Comparison of ENCODE assay signal across 13 cellular contexts in genomic region chr19:35451278-35452096, GRCh38.
DNase-seq lines count a peak whose midpoint lies in the region; ATAC-seq, FAIRE-seq and TF ChIP-seq lines count a peak whose summit lies in the region.
"Had no signal": no experiment of that assay in that cellular context is flagged by ENCODE, and none has a peak within 500 bp of the region (broad histone marks: within the 10 kb centered on the region; RNA-seq: fewer than 3 reads in every experiment).

No MANE protein-coding gene starts in this region.

- DNase-seq in GM10248 (ENCODE audit: extremely low spot score) (peak; percentile 76), GM19239 (ENCODE audit: insufficient read length, low spot score) (no peak), RPMI8226 (peak; percentile 44), GM19240 (ENCODE audit: insufficient read length, low spot score) (no peak)
- peak; percentile 23 to 35 (median 25) for DNase-seq in effector memory CD8-positive, alpha-beta T cell
- DNase-seq: effector CD4-positive, alpha-beta T cell; left ventricle myocardium inferior; MG63; nucleus accumbens; SIG-M5 had no signal

- no peaks in the 10 kb centered on the region for H3K27me3 Mint-ChIP-seq in effector memory CD8-positive, alpha-beta T cell

- CTCF ChIA-PET in GM10248 (lab: Yijun Ruan, JAX): interaction anchor here (1.2 to 3.1 kb wide), 10 partner anchors 8 to 98 kb away, joined by 3 to 13 read pairs (median 4); no protein-coding TSS in a partner anchor

- peak; percentile 77 for ATAC-seq in effector memory CD8-positive, alpha-beta T cell (replicated peaks)
- ATAC-seq in GM21619 (IDR thresholded peaks at IDR 0.05; ENCODE audit: unreplicated experiment) (no peak), GM18858 (IDR thresholded peaks at IDR 0.05; ENCODE audit: unreplicated experiment) (no peak), HG03520 (IDR thresholded peaks at IDR 0.05; ENCODE audit: unreplicated experiment) (no peak)

- no peaks in the 10 kb centered on the region for H3K9me3 Mint-ChIP-seq in effector memory CD8-positive, alpha-beta T cell

- peak overlapping the region; percentile 23 to 43 for H3K4me3 Mint-ChIP-seq in effector memory CD8-positive, alpha-beta T cell

- no peak for TF ChIP-seq CTCF in GM10248 (IDR thresholded peaks at IDR 0.05; ENCODE audit: control extremely low read depth, extremely low read depth, low read depth, missing control alignments)

- peaks cover 29 to 40% of the 10 kb centered on the region in 2 donors for H3K4me1 Mint-ChIP-seq in effector memory CD8-positive, alpha-beta T cell (ENCODE audit: low read depth in 2 of 2)

- POLR2A ChIA-PET in GM10248 (lab: Yijun Ruan, JAX): interaction anchor here (0.6 to 1.3 kb wide), 5 partner anchors 11 to 89 kb away, joined by 3 to 10 read pairs (median 4); no protein-coding TSS in a partner anchor

- FAIRE-seq in GM19239 (lab: Jason Lieb, UNC): peak; percentile 99

- peaks cover 3% of the 10 kb centered on the region for H3K36me3 Mint-ChIP-seq in effector memory CD8-positive, alpha-beta T cell (ENCODE audit: insufficient read depth)

- H3K27ac Mint-ChIP-seq in effector memory CD8-positive, alpha-beta T cell: peak overlapping the region; percentile 39

Comparison
In these comparisons a context has a peak if more than half of its experiments do, and no peak if none do; other contexts are left out.
1. DNase-seq: peak in GM10248 (single experiment), RPMI8226 (single experiment) and effector memory CD8-positive, alpha-beta T cell (3 of 3); none in GM19239 (single experiment) and GM19240 (single experiment).